Comparison of ENCODE assay signal across 10 cellular contexts in the genomic region with DNA sequence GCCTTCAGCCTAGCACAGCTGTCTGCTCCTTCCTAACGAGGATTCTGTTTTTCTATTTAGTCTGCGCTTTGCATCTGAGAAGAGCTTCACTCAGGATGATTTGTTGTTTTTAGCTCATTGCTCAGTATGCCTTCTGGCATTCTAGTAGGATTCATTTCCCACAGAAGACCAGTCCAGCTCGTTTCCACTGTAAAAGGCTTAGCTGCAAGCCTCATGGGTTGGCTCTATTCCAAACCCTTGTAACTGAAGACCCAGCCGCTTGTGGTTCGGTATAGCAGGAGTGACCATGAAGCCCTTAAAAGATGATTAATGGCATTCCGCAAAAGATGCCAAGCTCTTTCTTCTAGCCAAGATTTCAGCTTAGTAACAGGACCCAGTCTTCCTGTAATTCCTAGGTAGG. TPM values are rescaled to one million over a fixed set of nuclear protein-coding genes. Genes with fewer than 3 reads are reported as not detected.
A peak's percentile ranks its signal among the peaks of the same experiment; 100 is the strongest.
DNase-seq lines count a peak whose midpoint lies in the region; ATAC-seq, FAIRE-seq and TF ChIP-seq lines count a peak whose summit lies in the region.
"Had no signal": no experiment of that assay in that cellular context is flagged by ENCODE, and none has a peak within 500 bp of the region (broad histone marks: within the 10 kb centered on the region; RNA-seq: fewer than 3 reads in every experiment).

No MANE protein-coding gene starts in this region.

- no peaks in the 10 kb centered on the region for H3K36me3 ChIP-seq in prostate gland
- no peaks in the 10 kb centered on the region for H3K36me3 ChIP-seq in CD8-positive, alpha-beta T cell (ENCODE audit: insufficient read depth, low read length)

- H3K27me3 Mint-ChIP-seq in CD8-positive, alpha-beta T cell (ENCODE audit: low read depth), result peaks cover 12% of the 10 kb centered on the region

- CTCF ChIA-PET in CD8-positive, alpha-beta T cell (lab: Charles Lee), result no interaction called here

- DNase-seq in GOT3 (lab: John Stamatoyannopoulos, UW), result peak; percentile 7
- DNase-seq in NCI-H526 (lab: John Stamatoyannopoulos, UW), result peak; percentile 96 to 97
- peak; percentile 92 for DNase-seq in prostate gland (ENCODE audit: low spot score)
- DNase-seq in CD8-positive, alpha-beta T cell, result no peak
- DNase-seq: activated B cell treated with CpG ODN at 0.5 μM for 24 hours, mucosa of descending colon had no signal

- WGBS in prostate gland, result 5% methylated on average over 6 of the region's 6 CpGs

- H3K4me1 Mint-ChIP-seq in CD8-positive, alpha-beta T cell (ENCODE audit: low read depth), result no peaks in the 10 kb centered on the region
- H3K4me1 Mint-ChIP-seq: activated B cell treated with CpG ODN at 0.5 μM for 24 hours had no signal

- no peak overlapping the region for H3K4me3 Mint-ChIP-seq in CD8-positive, alpha-beta T cell
- H3K4me3 Mint-ChIP-seq: activated B cell treated with CpG ODN at 0.5 μM for 24 hours had no signal

- no peaks in the 10 kb centered on the region for H3K4me1 ChIP-seq in prostate gland (replicated peaks)
- H3K4me1 ChIP-seq in CD8-positive, alpha-beta T cell (ENCODE audit: insufficient read depth, low read length), result no peaks in the 10 kb centered on the region

- TF ChIP-seq POLR2A in prostate gland (IDR thresholded peaks at IDR 0.05), result no peak

- no peak overlapping the region for H3K4me3 ChIP-seq in prostate gland
- no peak overlapping the region for H3K4me3 ChIP-seq in CD8-positive, alpha-beta T cell (ENCODE audit: low read depth, low read length)
- H3K4me3 ChIP-seq: mucosa of descending colon had no signal

- no peaks in the 10 kb centered on the region for H3K27me3 ChIP-seq in prostate gland (replicated peaks; ENCODE audit: insufficient read depth)
- H3K27me3 ChIP-seq in CD8-positive, alpha-beta T cell (ENCODE audit: insufficient read depth, low read length), result no peaks in the 10 kb centered on the region

- no peak overlapping the region for H3K27ac Mint-ChIP-seq in CD8-positive, alpha-beta T cell
- H3K27ac Mint-ChIP-seq: activated B cell treated with CpG ODN at 0.5 μM for 24 hours had no signal

- no peak overlapping the region for H3K27ac ChIP-seq in prostate gland
- no peak overlapping the region for H3K27ac ChIP-seq in CD8-positive, alpha-beta T cell (ENCODE audit: low read depth, low read length)

- no peak for TF ChIP-seq CTCF in prostate gland (IDR thresholded peaks at IDR 0.05)
- TF ChIP-seq CTCF in CD8-positive, alpha-beta T cell (IDR thresholded peaks at IDR 0.05), result no peak

- H3K9me3 ChIP-seq in prostate gland, result no peaks in the 10 kb centered on the region
- no peaks in the 10 kb centered on the region for H3K9me3 ChIP-seq in CD8-positive, alpha-beta T cell (ENCODE audit: low read length)
- H3K9me3 ChIP-seq: mucosa of descending colon had no signal

- intact Hi-C loops in prostate gland (cut with DNase I), result no loop called here
- intact Hi-C loops in CD8-positive, alpha-beta T cell (cut with DNase I, micrococcal nuclease), result no loop called here

- POLR2A ChIA-PET in CD8-positive, alpha-beta T cell (lab: Charles Lee), result no interaction called here

- no peaks in the 10 kb centered on the region for H3K36me3 Mint-ChIP-seq in CD8-positive, alpha-beta T cell

- ATAC-seq in CD8-positive, alpha-beta T cell, result no peak
- no peak for ATAC-seq in HG02970 (IDR thresholded peaks at IDR 0.05; ENCODE audit: low FRiP score, unreplicated experiment)
- no peak for ATAC-seq in HG02588 (IDR thresholded peaks at IDR 0.05; ENCODE audit: unreplicated experiment)
- ATAC-seq in GM21529 (IDR thresholded peaks at IDR 0.05; ENCODE audit: unreplicated experiment), result no peak
- ATAC-seq: mucosa of descending colon had no signal

- FAIRE-seq in endometrium (lab: Jason Lieb, UNC), result peak; percentile 63

- H3K9me3 Mint-ChIP-seq in CD8-positive, alpha-beta T cell, result no peaks in the 10 kb centered on the region
- H3K9me3 Mint-ChIP-seq: activated B cell treated with CpG ODN at 0.5 μM for 24 hours had no signal

RNA-seq across cellular contexts. Expression of a gene that starts 7.2 kb away (rescaled TPM):
- 10 to 100 TPM in 1 of 2 donors, 1 to 10 TPM in 1; 5.6 to 11.5 TPM for total RNA-seq in prostate gland
- total RNA-seq in CD8-positive, alpha-beta T cell, result not detected
- total RNA-seq: activated B cell treated with CpG ODN at 0.5 μM for 24 hours had no signal

Comparison
In these comparisons a context has a peak if more than half of its experiments do, and no peak if none do; other contexts are left out.
1. DNase-seq: peak in GOT3 (single experiment), NCI-H526 (2 of 2) and prostate gland (single experiment); none in CD8-positive, alpha-beta T cell (0 of 7).
2. RNA of a gene that starts 7.2 kb away (total RNA-seq): 5.6 to 11.5 TPM in prostate gland; not detected in CD8-positive, alpha-beta T cell; every median in the first group is over 4 times any median in the second.